ENCODE assay signal across 2 cellular contexts in the genomic region with DNA sequence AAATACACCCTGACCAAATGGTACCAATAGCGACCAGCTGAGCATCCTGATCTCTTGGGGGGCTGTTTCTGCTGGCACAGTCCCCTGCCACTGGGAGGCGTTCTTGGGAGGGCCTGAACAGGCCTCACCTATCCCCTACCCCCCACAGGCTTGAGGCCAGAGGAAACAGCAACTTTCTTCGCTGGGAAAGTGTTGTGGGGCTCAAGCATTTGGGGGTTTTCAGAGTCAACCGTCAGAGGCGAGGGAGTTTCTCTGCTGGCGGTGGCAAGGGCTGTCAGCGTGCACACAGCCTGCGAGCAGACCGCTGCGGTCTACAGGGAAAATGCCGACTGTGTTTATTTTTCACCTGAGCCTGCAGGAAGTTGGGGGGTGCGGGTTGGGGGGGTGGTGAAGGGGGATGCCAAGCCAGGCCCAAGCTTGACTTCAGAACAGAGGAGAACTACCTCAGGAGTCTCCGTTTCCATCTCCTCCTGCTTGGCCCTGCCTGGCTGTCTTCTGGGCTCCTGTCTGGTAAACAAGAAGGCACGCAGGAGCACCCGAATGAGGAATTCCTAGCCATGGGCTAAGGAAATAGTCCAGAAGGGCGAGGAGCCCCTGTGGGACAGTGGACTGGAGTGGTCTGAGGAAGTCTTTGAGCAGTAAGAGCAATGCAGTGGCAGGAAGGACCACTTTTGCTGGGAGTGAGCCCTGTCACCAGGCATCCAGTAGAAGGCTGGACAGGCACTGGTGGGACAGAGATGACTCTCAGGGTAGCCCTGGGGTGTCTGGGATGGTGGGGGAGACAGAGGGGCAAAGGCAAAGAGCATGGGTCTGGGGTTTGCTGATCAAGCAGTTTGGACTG.
TF ChIP-seq lines count a peak whose summit lies in the region.

No MANE protein-coding gene starts in this region.

TF ChIP-seq in HEK293, 187 proteins besides CTCF, POLR2A, EP300 and RAD21:
- TF ChIP-seq, protein P1, sequence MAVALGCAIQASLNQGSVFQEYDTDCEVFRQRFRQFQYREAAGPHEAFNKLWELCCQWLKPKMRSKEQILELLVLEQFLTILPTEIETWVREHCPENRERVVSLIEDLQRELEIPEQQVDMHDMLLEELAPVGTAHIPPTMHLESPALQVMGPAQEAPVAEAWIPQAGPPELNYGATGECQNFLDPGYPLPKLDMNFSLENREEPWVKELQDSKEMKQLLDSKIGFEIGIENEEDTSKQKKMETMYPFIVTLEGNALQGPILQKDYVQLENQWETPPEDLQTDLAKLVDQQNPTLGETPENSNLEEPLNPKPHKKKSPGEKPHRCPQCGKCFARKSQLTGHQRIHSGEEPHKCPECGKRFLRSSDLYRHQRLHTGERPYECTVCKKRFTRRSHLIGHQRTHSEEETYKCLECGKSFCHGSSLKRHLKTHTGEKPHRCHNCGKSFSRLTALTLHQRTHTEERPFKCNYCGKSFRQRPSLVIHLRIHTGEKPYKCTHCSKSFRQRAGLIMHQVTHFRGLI (tag by site-specific recombination; IDR thresholded peaks at IDR 0.05): no peak
- peak; percentile 64 for TF ChIP-seq GLIS1 (tag by site-specific recombination; IDR thresholded peaks at IDR 0.05)
TF ChIP-seq in HEK293: peak in this region for 1.

TF ChIP-seq in H1, 55 proteins besides CTCF, POLR2A, EP300 and RAD21:
- no peak for TF ChIP-seq ZNF274 (IDR thresholded peaks at IDR 0.05; ENCODE audit: borderline replicate concordance, extremely low read depth, low read length)
- TF ChIP-seq BRCA1 (IDR thresholded peaks at IDR 0.05; ENCODE audit: low read depth, low read length): no peak
- no peak for TF ChIP-seq JUN (IDR thresholded peaks at IDR 0.05; ENCODE audit: low read depth, low read length)
- no peak for TF ChIP-seq EZH2 (IDR thresholded peaks at IDR 0.05; ENCODE audit: low read depth, low read length, severe bottlenecking)
- no peak for TF ChIP-seq KDM5A (IDR thresholded peaks at IDR 0.05; ENCODE audit: low read length)
- TF ChIP-seq EGR1 (IDR thresholded peaks at IDR 0.05; ENCODE audit: borderline replicate concordance, low read depth, low read length): no peak
- TF ChIP-seq SAP30 (IDR thresholded peaks at IDR 0.05; ENCODE audit: insufficient read depth, insufficient replicate concordance, low read length): no peak
- no peak for TF ChIP-seq POU5F1 (IDR thresholded peaks at IDR 0.05; ENCODE audit: low read depth, low read length)
- TF ChIP-seq NRF1 (IDR thresholded peaks at IDR 0.05; ENCODE audit: low read depth, low read length): no peak
- no peak for TF ChIP-seq TCF12 (IDR thresholded peaks at IDR 0.05; ENCODE audit: low read depth, low read length)
- no peak for TF ChIP-seq CBX8 (IDR thresholded peaks at IDR 0.05; ENCODE audit: borderline replicate concordance, low read depth, low read length)
- no peak for TF ChIP-seq CHD2 (IDR thresholded peaks at IDR 0.05; ENCODE audit: low read length)
- TF ChIP-seq SIN3A (conservative IDR thresholded peaks at IDR 0.05 in 1 of 2, IDR thresholded peaks at IDR 0.05 in 1 of 2; ENCODE audit: low read depth in 1 of 2, low read length in 2 of 2): no peak
- no peak for TF ChIP-seq YY1 (IDR thresholded peaks at IDR 0.05; ENCODE audit: low read depth, low read length)
- TF ChIP-seq BACH1 (IDR thresholded peaks at IDR 0.05; ENCODE audit: low read length): no peak
- TF ChIP-seq TBP (IDR thresholded peaks at IDR 0.05; ENCODE audit: low read depth, low read length): no peak
- no peak for TF ChIP-seq PHF8 (conservative IDR thresholded peaks at IDR 0.05; ENCODE audit: low read depth, low read length)
